ENCODE assay signal across 16 cellular contexts in genomic region chr6:151154418-151154817, GRCh38.
A peak's percentile ranks its signal among the peaks of the same experiment; 100 is the strongest.
DNase-seq lines count a peak whose midpoint lies in the region; ATAC-seq, FAIRE-seq and TF ChIP-seq lines count a peak whose summit lies in the region.
"Had no signal": no experiment of that assay in that cellular context is flagged by ENCODE, and none has a peak within 500 bp of the region (broad histone marks: within the 10 kb centered on the region; RNA-seq: fewer than 3 reads in every experiment).

No MANE protein-coding gene starts in this region.

- H3K27me3 ChIP-seq in right lobe of liver = no peaks in the 10 kb centered on the region
- H3K27me3 ChIP-seq: vagina had no signal

- H3K4me3 ChIP-seq in A549 (no peak overlapping the region), right lobe of liver (no peak overlapping the region)
- H3K4me3 ChIP-seq: vagina had no signal

- intact Hi-C loops in right lobe of liver (cut with DNase I) = no loop called here

- CTCF ChIA-PET in A549 (lab: Yijun Ruan, JAX) = interaction anchor here (0.6 kb wide), 1 partner anchor 237 kb away, joined by 5 read pairs; no protein-coding TSS in a partner anchor

- DNase-seq in A549 (ENCODE audit: low read depth in 1 of 2, low spot score in 1 of 2) (peak; percentile 10 to 11), HuH-7 (ENCODE audit: low spot score) (peak; percentile 45), dermis blood vessel endothelial cell (peak; percentile 29), right lobe of liver (no peak), SHP77 (lab: John Stamatoyannopoulos, UW) (no peak), SIG-M5 (lab: John Stamatoyannopoulos, UW) (no peak), activated T-cell treated with anti-CD3 and anti-CD28 coated beads for 4 hours (no peak)
- DNase-seq: activated CD4-positive, alpha-beta memory T cell treated with anti-CD3 and anti-CD28 coated beads, Interleukin-2, amount 10 ng/mL, durations not matched to agents 7 days and 5 days; activated effector memory CD4-positive, alpha-beta T cell treated with anti-CD3 and anti-CD28 coated beads, Interleukin-2, amount 50 U/mL, for 16 hours; hippocampal formation; MV-4-11; NCI-H526 treated with DMSO at 0.1 percent for 48 hours; stimulated activated CD4-positive, alpha-beta T cell treated with anti-CD3 and anti-CD28 coated beads, Interleukin-2, amount 100 ng/mL, for 24 hours had no signal

- 43% methylated on average over 2 of the region's 2 CpGs for WGBS in A549 (ENCODE audit: missing lambda C conversion rate)
- 40% methylated on average over 2 of the region's 2 CpGs for WGBS in right lobe of liver (ENCODE audit: insufficient coverage, low coverage, low lambda C conversion rate, missing lambda C conversion rate)

- FAIRE-seq in A549 (lab: Jason Lieb, UNC) = no peak

- POLR2A ChIA-PET in A549 (lab: Yijun Ruan, JAX) = no interaction called here

- H3K9me3 ChIP-seq in A549 (no peaks in the 10 kb centered on the region), right lobe of liver (no peaks in the 10 kb centered on the region)
- H3K9me3 ChIP-seq: vagina had no signal

- no peak overlapping the region for H3K4me2 ChIP-seq in A549

- H3K4me1 ChIP-seq in A549 = no peaks in the 10 kb centered on the region
- no peaks in the 10 kb centered on the region for H3K4me1 ChIP-seq in right lobe of liver
- H3K4me1 ChIP-seq: vagina had no signal

- no peaks in the 10 kb centered on the region for H3K36me3 ChIP-seq in right lobe of liver
- H3K36me3 ChIP-seq: vagina had no signal

- H3K27ac ChIP-seq in A549 = no peak overlapping the region
- no peak overlapping the region for H3K27ac ChIP-seq in right lobe of liver
- H3K27ac ChIP-seq: epithelial cell of prostate, vagina had no signal

- ATAC-seq in A549 (peak in 1 of 2 experiments; percentile 46; a peak in 1 of 6 replicates), right lobe of liver (peak in 3 of 4 donors; percentile 32 to 47 (median 36)), GM18870 (IDR thresholded peaks at IDR 0.05; ENCODE audit: unreplicated experiment) (no peak)

- TF ChIP-seq CTCF in A549 (IDR thresholded peaks at IDR 0.05) = no peak
- TF ChIP-seq CTCF in right lobe of liver (IDR thresholded peaks at IDR 0.05) = no peak

- TF ChIP-seq RAD21 in A549 (conservative IDR thresholded peaks at IDR 0.05 in 1 of 2, IDR thresholded peaks at IDR 0.05 in 1 of 2) = no peak

- TF ChIP-seq POLR2A in A549 (IDR thresholded peaks at IDR 0.05; ENCODE audit: low read length) (no peak), right lobe of liver (IDR thresholded peaks at IDR 0.05) (no peak)

- no peak for TF ChIP-seq EP300 in A549 (IDR thresholded peaks at IDR 0.05)

TF ChIP-seq in A549, 52 proteins besides CTCF, POLR2A, EP300 and RAD21:
- TF ChIP-seq RNF2 (IDR thresholded peaks at IDR 0.05; ENCODE audit: borderline replicate concordance, low read depth) (no peak), CEBPB (IDR thresholded peaks at IDR 0.05) (no peak), BCL3 (IDR thresholded peaks at IDR 0.05) (no peak), SMC3 (IDR thresholded peaks at IDR 0.05) (no peak), E2F6 (IDR thresholded peaks at IDR 0.05; ENCODE audit: borderline replicate concordance, low read depth) (no peak), SREBF2 (IDR thresholded peaks at IDR 0.05) (no peak), NFE2L2 (conservative IDR thresholded peaks at IDR 0.05; ENCODE audit: low read length) (no peak), RCOR1 (IDR thresholded peaks at IDR 0.05; ENCODE audit: low read depth, low read length) (no peak), ZFP36 (IDR thresholded peaks at IDR 0.05; ENCODE audit: borderline replicate concordance, partially characterized antibody) (no peak), ZSCAN20 (CRISPR knock-in tag; IDR thresholded peaks at IDR 0.05) (no peak), TFCP2L1 (CRISPR knock-in tag; IDR thresholded peaks at IDR 0.05) (no peak), HOXB13 (CRISPR knock-in tag; IDR thresholded peaks at IDR 0.05; ENCODE audit: low read depth) (no peak), CHD2 (IDR thresholded peaks at IDR 0.05; ENCODE audit: low read length, partially characterized antibody) (no peak), CBX8 (IDR thresholded peaks at IDR 0.05) (no peak), MYC (IDR thresholded peaks at IDR 0.05; ENCODE audit: borderline replicate concordance, low read length) (no peak), REST (IDR thresholded peaks at IDR 0.05) (no peak), HEYL (CRISPR knock-in tag; IDR thresholded peaks at IDR 0.05) (no peak), GATA3 (IDR thresholded peaks at IDR 0.05; ENCODE audit: borderline replicate concordance) (no peak), MAFK (IDR thresholded peaks at IDR 0.05; ENCODE audit: partially characterized antibody) (no peak)

Comparison
In these comparisons a context has a peak if more than half of its experiments do, and no peak if none do; other contexts are left out.
1. DNase-seq: peak in A549 (2 of 2), HuH-7 (single experiment) and dermis blood vessel endothelial cell (single experiment); none in right lobe of liver (0 of 3), SHP77 (0 of 2), SIG-M5 (single experiment) and activated T-cell treated with anti-CD3 and anti-CD28 coated beads for 4 hours (single experiment).